ENCODE assay signal across 14 cellular contexts in genomic region chr2:174444761-174445160, GRCh38. TPM values are rescaled to one million over a fixed set of nuclear protein-coding genes. Genes with fewer than 3 reads are reported as not detected.
DNase-seq lines count a peak whose midpoint lies in the region; ATAC-seq and TF ChIP-seq lines count a peak whose summit lies in the region.
"Had no signal": no experiment of that assay in that cellular context is flagged by ENCODE, and none has a peak within 500 bp of the region (broad histone marks: within the 10 kb centered on the region; RNA-seq: fewer than 3 reads in every experiment).

No MANE protein-coding gene starts in this region.

- DNase-seq in CD4-positive, alpha-beta memory T cell, result no peak
- DNase-seq in NCI-H524 treated with DMSO at 0.1 percent for 48 hours (lab: John Stamatoyannopoulos, UW), result peak; percentile 1
- no peak for DNase-seq in mesothelial cell of epicardium (ENCODE audit: low spot score in 2 of 2, unreplicated experiment in 2 of 2)
- peak; percentile 42 for DNase-seq in neural progenitor cell (ENCODE audit: low spot score)
- no peak for DNase-seq in left lung
- no peak for DNase-seq in NCI-H1417 (lab: John Stamatoyannopoulos, UW)
- DNase-seq in activated T-cell treated with anti-CD3 and anti-CD28 coated beads for 4 hours, result no peak
- no peak for DNase-seq in erythroblast (lab: John Stamatoyannopoulos, UW)
- DNase-seq: 8988T, AML-193, DMS53, GF-D8 had no signal

- no peak overlapping the region for H3K4me3 Mint-ChIP-seq in CD4-positive, alpha-beta memory T cell
- H3K4me3 Mint-ChIP-seq in mesothelial cell of epicardium (no peak overlapping the region), neural progenitor cell (no peak overlapping the region)

- H3K36me3 Mint-ChIP-seq in CD4-positive, alpha-beta memory T cell, result peaks cover 37 to 63% of the 10 kb centered on the region in 2 donors
- H3K36me3 Mint-ChIP-seq in mesothelial cell of epicardium (peaks cover 10% of the 10 kb centered on the region), neural progenitor cell (no peaks in the 10 kb centered on the region)

- no peaks in the 10 kb centered on the region for H3K4me1 ChIP-seq in CD4-positive, alpha-beta memory T cell (ENCODE audit: insufficient read depth, low read length)
- peaks cover 10% of the 10 kb centered on the region for H3K4me1 ChIP-seq in neural progenitor cell
- H3K4me1 ChIP-seq in left lung, result no peaks in the 10 kb centered on the region

- H3K27me3 ChIP-seq in CD4-positive, alpha-beta memory T cell (ENCODE audit: insufficient read depth, low read length), result no peaks in the 10 kb centered on the region
- no peaks in the 10 kb centered on the region for H3K27me3 ChIP-seq in neural progenitor cell
- H3K27me3 ChIP-seq in left lung, result no peaks in the 10 kb centered on the region
- H3K27me3 ChIP-seq: BLaER1 had no signal

- no peak for TF ChIP-seq POLR2A in erythroblast (IDR thresholded peaks at IDR 0.05; ENCODE audit: low read length)

- no peak overlapping the region for H3K4me3 ChIP-seq in CD4-positive, alpha-beta memory T cell (ENCODE audit: low read length in 2 of 2)
- H3K4me3 ChIP-seq in neural progenitor cell (no peak overlapping the region), left lung (no peak overlapping the region)
- H3K4me3 ChIP-seq: BLaER1 had no signal

- H3K27ac Mint-ChIP-seq in CD4-positive, alpha-beta memory T cell, result peak overlapping the region in 4 of 7 donors; percentile 9 to 55 (median 31)
- peak overlapping the region; percentile 52 for H3K27ac Mint-ChIP-seq in mesothelial cell of epicardium
- no peak overlapping the region for H3K27ac Mint-ChIP-seq in neural progenitor cell

- no peaks in the 10 kb centered on the region for H3K27me3 Mint-ChIP-seq in CD4-positive, alpha-beta memory T cell
- H3K27me3 Mint-ChIP-seq in mesothelial cell of epicardium (ENCODE audit: low read depth) (no peaks in the 10 kb centered on the region), neural progenitor cell (ENCODE audit: insufficient read depth, low read depth) (no peaks in the 10 kb centered on the region)

- H4K20me1 ChIP-seq in neural progenitor cell (ENCODE audit: low read depth), result no peaks in the 10 kb centered on the region
- H4K20me1 ChIP-seq: BLaER1 had no signal

- H3K9ac ChIP-seq in neural progenitor cell, result no peak overlapping the region
- H3K9ac ChIP-seq: BLaER1 had no signal

- peaks cover 0 to 8% (median 4%) of the 10 kb centered on the region in 4 donors for H3K4me1 Mint-ChIP-seq in CD4-positive, alpha-beta memory T cell
- H3K4me1 Mint-ChIP-seq in mesothelial cell of epicardium (peaks cover 23% of the 10 kb centered on the region), neural progenitor cell (peaks cover 6% of the 10 kb centered on the region)

- peaks cover 0 to 1% (median 0%) of the 10 kb centered on the region in 8 donors for H3K9me3 Mint-ChIP-seq in CD4-positive, alpha-beta memory T cell
- no peaks in the 10 kb centered on the region for H3K9me3 Mint-ChIP-seq in mesothelial cell of epicardium
- H3K9me3 Mint-ChIP-seq in neural progenitor cell, result no peaks in the 10 kb centered on the region

- no peak overlapping the region for H3K27ac ChIP-seq in CD4-positive, alpha-beta memory T cell (ENCODE audit: low read depth, low read length)
- H3K27ac ChIP-seq in neural progenitor cell (peak overlapping the region; percentile 64), left lung (no peak overlapping the region)
- H3K27ac ChIP-seq: BLaER1 had no signal

- POLR2A ChIA-PET in CD4-positive, alpha-beta memory T cell (lab: Charles Lee; ENCODE audit: partially characterized antibody), result no interaction called here

- peak overlapping the region; percentile 53 for H3K4me2 ChIP-seq in neural progenitor cell
- H3K4me2 ChIP-seq: BLaER1 had no signal

- ATAC-seq in left lung, result no peak
- ATAC-seq: HepG2 had no signal

- peaks cover 21% of the 10 kb centered on the region for H3K36me3 ChIP-seq in CD4-positive, alpha-beta memory T cell (ENCODE audit: insufficient read depth, low read length)
- H3K36me3 ChIP-seq in neural progenitor cell (no peaks in the 10 kb centered on the region), left lung (peaks cover 0 to 3% of the 10 kb centered on the region in 2 donors)

- no peaks in the 10 kb centered on the region for H3F3A ChIP-seq in neural progenitor cell (ENCODE audit: low read depth)

- H3K79me2 ChIP-seq in neural progenitor cell (ENCODE audit: low read depth), result no peaks in the 10 kb centered on the region

- intact Hi-C loops in CD4-positive, alpha-beta memory T cell (cut with micrococcal nuclease), result no loop called here
- intact Hi-C loops in left lung (cut with DNase I), result no loop called here

- H2AFZ ChIP-seq in neural progenitor cell (replicated peaks), result no peak overlapping the region

- no peaks in the 10 kb centered on the region for H3K9me3 ChIP-seq in CD4-positive, alpha-beta memory T cell (ENCODE audit: control insufficient read depth in 1 of 2, low read length in 2 of 2)
- H3K9me3 ChIP-seq in neural progenitor cell (ENCODE audit: low read depth) (no peaks in the 10 kb centered on the region), left lung (no peaks in the 10 kb centered on the region)
- H3K9me3 ChIP-seq: BLaER1 had no signal

- no peak for TF ChIP-seq CTCF in mesothelial cell of epicardium (IDR thresholded peaks at IDR 0.05; ENCODE audit: unreplicated experiment)
- TF ChIP-seq CTCF in neural progenitor cell (IDR thresholded peaks at IDR 0.05), result no peak
- TF ChIP-seq CTCF in left lung (IDR thresholded peaks at IDR 0.05), result no peak

- CTCF ChIA-PET in CD4-positive, alpha-beta memory T cell (lab: Charles Lee; ENCODE audit: partially characterized antibody), result no interaction called here

RNA-seq across cellular contexts. Expression of gene GPR155, which starts 42.1 kb away (rescaled TPM):
- total RNA-seq in CD4-positive, alpha-beta memory T cell, result 10 to 100 TPM; 18.2 to 20.4 TPM
- polyA plus RNA-seq in CD4-positive, alpha-beta memory T cell, result 10 to 100 TPM in 1 of 2 donors, 1 to 10 TPM in 1; 7.5 to 10.6 TPM
- 4.4 to 7.2 TPM (median 4.6 TPM) in 3 replicates for total RNA-seq in mesothelial cell of epicardium
- 0.37 and 0.43 TPM in 2 replicates for total RNA-seq in neural progenitor cell (ENCODE audit: low replicate concordance)
- 1 to 10 TPM; 3.6 to 6.9 TPM for total RNA-seq in left lung

RNA-seq across cellular contexts. Expression of gene SCRN3, which starts 49.2 kb away (rescaled TPM):
- 10 to 100 TPM; 14.7 to 15.2 TPM for total RNA-seq in CD4-positive, alpha-beta memory T cell
- 10 to 100 TPM; 10.8 to 11.7 TPM for polyA plus RNA-seq in CD4-positive, alpha-beta memory T cell
- 26.5 to 29.0 TPM (median 26.8 TPM) in 3 replicates for total RNA-seq in mesothelial cell of epicardium
- total RNA-seq in neural progenitor cell (ENCODE audit: low replicate concordance), result 31.0 and 32.4 TPM in 2 replicates
- total RNA-seq in left lung, result 10 to 100 TPM; 22.6 to 31.9 TPM

Comparison
In these comparisons a context has a peak if more than half of its experiments do, and no peak if none do; other contexts are left out.
1. DNase-seq: peak in NCI-H524 treated with DMSO at 0.1 percent for 48 hours (single experiment) and neural progenitor cell (single experiment); none in CD4-positive, alpha-beta memory T cell (0 of 5), mesothelial cell of epicardium (0 of 2), left lung (0 of 2), NCI-H1417 (0 of 3), activated T-cell treated with anti-CD3 and anti-CD28 coated beads for 4 hours (single experiment) and erythroblast (0 of 2).